20 cellular contexts compared by ENCODE assay signal in genomic region chr6:53834134-53834533, GRCh38. TPM values are rescaled to one million over a fixed set of nuclear protein-coding genes. Genes with fewer than 3 reads are reported as not detected.
DNase-seq lines count a peak whose midpoint lies in the region; ATAC-seq, FAIRE-seq and TF ChIP-seq lines count a peak whose summit lies in the region.
"Had no signal": no experiment of that assay in that cellular context is flagged by ENCODE, and none has a peak within 500 bp of the region (broad histone marks: within the 10 kb centered on the region; RNA-seq: fewer than 3 reads in every experiment).

No MANE protein-coding gene starts in this region.

- H2AFZ ChIP-seq in neural progenitor cell (replicated peaks), result no peak overlapping the region

- H3K27me3 ChIP-seq in endodermal cell (ENCODE audit: control insufficient read depth, insufficient read depth, low read length, poor library complexity, severe bottlenecking), result no peaks in the 10 kb centered on the region
- H3K27me3 ChIP-seq in neural progenitor cell, result no peaks in the 10 kb centered on the region

- no peak for FAIRE-seq in GM12892 (lab: Jason Lieb, UNC)
- FAIRE-seq: D721Med had no signal

- H3K36me3 ChIP-seq in endodermal cell (ENCODE audit: control insufficient read depth, insufficient read depth, low read length) (no peaks in the 10 kb centered on the region), neural progenitor cell (no peaks in the 10 kb centered on the region)

- WGBS in endodermal cell (ENCODE audit: insufficient coverage in 1 of 2, insufficient read length in 1 of 2), 2 experiments, result 58 to 93% methylated on average over 1 to 4 of the region's 4 CpGs

- DNase-seq in NCI-H226 (peak; percentile 69), endodermal cell (no peak), neural progenitor cell (ENCODE audit: low spot score) (no peak), type B pancreatic cell (ENCODE audit: extremely low spot score, unreplicated experiment) (no peak), GM12892 (ENCODE audit: insufficient read length) (no peak)
- no peak for DNase-seq in stimulated activated CD4-positive, alpha-beta T cell treated with anti-CD3 and anti-CD28 coated beads, Interleukin-2, amount 100 ng/mL, for 48 hours
- DNase-seq: ACHN, H9, Karpas-422, MM.1S, NCI-H1092 treated with DMSO at 0.1 percent for 48 hours, NCI-H146, NCI-H2029 treated with DMSO at 0.1 percent for 48 hours, NCI-H526 treated with DMSO at 0.1 percent for 48 hours, Right ventricle myocardium superior had no signal

- H3K36me3 Mint-ChIP-seq in endodermal cell (ENCODE audit: low read depth) (no peaks in the 10 kb centered on the region), neural progenitor cell (peaks cover 2% of the 10 kb centered on the region), type B pancreatic cell (no peaks in the 10 kb centered on the region)
- H3K36me3 Mint-ChIP-seq: IgD-negative memory B cell had no signal

- peaks cover 9% of the 10 kb centered on the region for H3K79me2 ChIP-seq in neural progenitor cell (ENCODE audit: low read depth)

- peaks cover 20% of the 10 kb centered on the region for H3F3A ChIP-seq in neural progenitor cell (ENCODE audit: low read depth)

- H3K9ac ChIP-seq in endodermal cell (ENCODE audit: extremely low read depth, low read length, poor library complexity, severe bottlenecking) (no peak overlapping the region), neural progenitor cell (no peak overlapping the region)

- H3K4me2 ChIP-seq in neural progenitor cell, result no peak overlapping the region

- H3K4me1 Mint-ChIP-seq in endodermal cell (peaks cover 35% of the 10 kb centered on the region), neural progenitor cell (peaks cover 47% of the 10 kb centered on the region), type B pancreatic cell (ENCODE audit: unreplicated experiment) (peaks cover 39% of the 10 kb centered on the region)

- no peaks in the 10 kb centered on the region for H4K20me1 ChIP-seq in neural progenitor cell (ENCODE audit: low read depth)

- H3K27ac ChIP-seq in endodermal cell (ENCODE audit: low read depth, low read length), result no peak overlapping the region
- H3K27ac ChIP-seq in neural progenitor cell, result no peak overlapping the region
- H3K27ac ChIP-seq: C4-2B, HL-60 had no signal

- H3K4me3 Mint-ChIP-seq in endodermal cell (no peak overlapping the region), neural progenitor cell (no peak overlapping the region), type B pancreatic cell (peak overlapping the region; percentile 8)
- H3K4me3 Mint-ChIP-seq: H9, IgD-negative memory B cell had no signal

- H3K9me3 Mint-ChIP-seq in endodermal cell (no peaks in the 10 kb centered on the region), neural progenitor cell (no peaks in the 10 kb centered on the region), type B pancreatic cell (no peaks in the 10 kb centered on the region)
- H3K9me3 Mint-ChIP-seq: H9 had no signal

- H3K4me1 ChIP-seq in endodermal cell (ENCODE audit: control insufficient read depth, insufficient read depth, low read length) (peaks cover 7% of the 10 kb centered on the region), neural progenitor cell (peaks cover 38% of the 10 kb centered on the region)

- H3K27me3 Mint-ChIP-seq in endodermal cell (ENCODE audit: insufficient read depth) (no peaks in the 10 kb centered on the region), neural progenitor cell (ENCODE audit: insufficient read depth, low read depth) (peaks cover 3% of the 10 kb centered on the region), type B pancreatic cell (no peaks in the 10 kb centered on the region)
- H3K27me3 Mint-ChIP-seq: IgD-negative memory B cell had no signal

- H3K27ac Mint-ChIP-seq in endodermal cell (peak overlapping the region; percentile 1), neural progenitor cell (peak overlapping the region; percentile 9), type B pancreatic cell (peak overlapping the region; percentile 6)
- H3K27ac Mint-ChIP-seq: H9, IgD-negative memory B cell had no signal

- TF ChIP-seq POLR2A in GM12892 (IDR thresholded peaks at IDR 0.05; ENCODE audit: low read depth, low read length), result no peak

- H3K9me3 ChIP-seq in endodermal cell (ENCODE audit: control insufficient read depth, low read length), result no peaks in the 10 kb centered on the region
- H3K9me3 ChIP-seq in neural progenitor cell (ENCODE audit: low read depth), result no peaks in the 10 kb centered on the region

- H3K4me3 ChIP-seq in endodermal cell (ENCODE audit: low read length) (no peak overlapping the region), neural progenitor cell (no peak overlapping the region)

- TF ChIP-seq CTCF in endodermal cell (conservative IDR thresholded peaks at IDR 0.05), result no peak
- no peak for TF ChIP-seq CTCF in neural progenitor cell (IDR thresholded peaks at IDR 0.05)
- TF ChIP-seq CTCF in type B pancreatic cell (conservative IDR thresholded peaks at IDR 0.05), result no peak

- no peak for ATAC-seq in GM18867 (IDR thresholded peaks at IDR 0.05; ENCODE audit: unreplicated experiment)

RNA-seq across cellular contexts. Expression of gene LRRC1, which starts 39.3 kb away (rescaled TPM):
- total RNA-seq in endodermal cell, result 10 to 100 TPM; 14.1 to 15.3 TPM
- polyA plus RNA-seq in endodermal cell (2013, experiment 1 of 2), result 12.7 TPM
- 8.8 TPM for polyA plus RNA-seq in endodermal cell (2013, experiment 2 of 2)
- 12.2 and 14.0 TPM in 2 replicates for total RNA-seq in neural progenitor cell (ENCODE audit: low replicate concordance)
- 28.9 and 60.0 TPM in 2 replicates for total RNA-seq in type B pancreatic cell (ENCODE audit: low replicate concordance)
- polyA plus RNA-seq in GM12892 (2012; ENCODE audit: missing spikeins), result 0.21 TPM
